ENCODE assay signal across 25 cellular contexts in genomic region chr2:198253995-198254394, GRCh38.
"Had no signal": no experiment of that assay in that cellular context is flagged by ENCODE, and none has a peak within 500 bp of the region (broad histone marks: within the 10 kb centered on the region; RNA-seq: fewer than 3 reads in every experiment).

No MANE protein-coding gene starts in this region.

- H3K27ac ChIP-seq: colonic mucosa, epithelial cell of prostate, foreskin keratinocyte, heart right ventricle, left lung, lower lobe of right lung had no signal

- H3K27me3 Mint-ChIP-seq: dendritic cell treated with granulocyte-macrophage colony-stimulating factor and Interleukin-4, amounts not matched to agents 40 ng/mL and 50 ng/mL, for 4 days had no signal

- H3K27ac Mint-ChIP-seq: dendritic cell treated with granulocyte-macrophage colony-stimulating factor and Interleukin-4, amounts not matched to agents 40 ng/mL and 50 ng/mL, for 4 days; effector memory CD8-positive, alpha-beta T cell; endodermal cell; mesothelial cell of epicardium; naive B cell had no signal

- H3K4me1 Mint-ChIP-seq: endodermal cell, naive B cell had no signal

- H3K9me3 ChIP-seq: colonic mucosa, heart right ventricle, left lung, lower lobe of right lung, mucosa of descending colon had no signal

- DNase-seq: colonic mucosa; cortex of kidney; effector CD8-positive, alpha-beta T cell; effector memory CD8-positive, alpha-beta T cell; endodermal cell; erythroblast; foreskin keratinocyte; glutamatergic neuron; heart right ventricle; hippocampal formation; left cardiac atrium; left lung; left ventricle myocardium superior; lower lobe of right lung; mesenchymal stem cell; mucosa of descending colon; naive B cell had no signal

- H3K4me1 ChIP-seq: colonic mucosa, foreskin keratinocyte, left lung, lower lobe of right lung had no signal

- FAIRE-seq: endometrium, frontal cortex, islet of Langerhans, keratinocyte had no signal

- H3K36me3 ChIP-seq: colonic mucosa, heart right ventricle, left lung, lower lobe of right lung had no signal

- H3K4me3 Mint-ChIP-seq: dendritic cell treated with granulocyte-macrophage colony-stimulating factor and Interleukin-4, amounts not matched to agents 40 ng/mL and 50 ng/mL, for 4 days; effector memory CD8-positive, alpha-beta T cell; endodermal cell; mesothelial cell of epicardium; naive B cell had no signal

- H3K36me3 Mint-ChIP-seq: mesothelial cell of epicardium, naive B cell had no signal

- ATAC-seq: effector memory CD8-positive, alpha-beta T cell; esophagus mucosa; foreskin keratinocyte; heart right ventricle; left cardiac atrium; left lung; left ventricle myocardium superior; lower lobe of right lung; mucosa of descending colon had no signal

- H3K27me3 ChIP-seq: colonic mucosa, foreskin keratinocyte, heart right ventricle, left lung had no signal

- H3K9me3 Mint-ChIP-seq: dendritic cell treated with granulocyte-macrophage colony-stimulating factor and Interleukin-4, amounts not matched to agents 40 ng/mL and 50 ng/mL, for 4 days; effector memory CD8-positive, alpha-beta T cell; endodermal cell; mesothelial cell of epicardium had no signal

- H3K4me3 ChIP-seq: colonic mucosa, heart right ventricle, left lung, lower lobe of right lung, mucosa of descending colon had no signal
